Comparison of ENCODE assay signal across 1 cellular context in genomic region chr2:110677530-110678456, GRCh38.
TF ChIP-seq lines count a peak whose summit lies in the region.

Gene BUB1 (minus strand): TSS chr2:110678063. CDS start chr2:110677995, 68 bp downstream.

TF ChIP-seq in SK-N-SH, 30 proteins besides CTCF, POLR2A, EP300 and RAD21 (continued from another document):
- TF ChIP-seq MEF2A (IDR thresholded peaks at IDR 0.05; ENCODE audit: borderline replicate concordance, low read depth) (no peak), TEAD4 (IDR thresholded peaks at IDR 0.05; ENCODE audit: borderline replicate concordance, insufficient read depth) (no peak), FOSL2 (IDR thresholded peaks at IDR 0.05; ENCODE audit: borderline replicate concordance, low read depth) (no peak), FOXJ3 (CRISPR knock-in tag; IDR thresholded peaks at IDR 0.05) (no peak), JUND (IDR thresholded peaks at IDR 0.05) (no peak), YY1 (IDR thresholded peaks at IDR 0.05; ENCODE audit: low read depth) (no peak)
- TF ChIP-seq, protein P1, sequence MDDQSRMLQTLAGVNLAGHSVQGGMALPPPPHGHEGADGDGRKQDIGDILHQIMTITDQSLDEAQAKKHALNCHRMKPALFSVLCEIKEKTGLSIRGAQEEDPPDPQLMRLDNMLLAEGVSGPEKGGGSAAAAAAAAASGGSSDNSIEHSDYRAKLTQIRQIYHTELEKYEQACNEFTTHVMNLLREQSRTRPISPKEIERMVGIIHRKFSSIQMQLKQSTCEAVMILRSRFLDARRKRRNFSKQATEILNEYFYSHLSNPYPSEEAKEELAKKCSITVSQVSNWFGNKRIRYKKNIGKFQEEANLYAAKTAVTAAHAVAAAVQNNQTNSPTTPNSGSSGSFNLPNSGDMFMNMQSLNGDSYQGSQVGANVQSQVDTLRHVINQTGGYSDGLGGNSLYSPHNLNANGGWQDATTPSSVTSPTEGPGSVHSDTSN (IDR thresholded peaks at IDR 0.05), result no peak
- TF ChIP-seq, protein P2, sequence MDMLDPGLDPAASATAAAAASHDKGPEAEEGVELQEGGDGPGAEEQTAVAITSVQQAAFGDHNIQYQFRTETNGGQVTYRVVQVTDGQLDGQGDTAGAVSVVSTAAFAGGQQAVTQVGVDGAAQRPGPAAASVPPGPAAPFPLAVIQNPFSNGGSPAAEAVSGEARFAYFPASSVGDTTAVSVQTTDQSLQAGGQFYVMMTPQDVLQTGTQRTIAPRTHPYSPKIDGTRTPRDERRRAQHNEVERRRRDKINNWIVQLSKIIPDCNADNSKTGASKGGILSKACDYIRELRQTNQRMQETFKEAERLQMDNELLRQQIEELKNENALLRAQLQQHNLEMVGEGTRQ (IDR thresholded peaks at IDR 0.05; ENCODE audit: borderline replicate concordance, low read depth, low read length), result no peak
